In the genomic region with DNA sequence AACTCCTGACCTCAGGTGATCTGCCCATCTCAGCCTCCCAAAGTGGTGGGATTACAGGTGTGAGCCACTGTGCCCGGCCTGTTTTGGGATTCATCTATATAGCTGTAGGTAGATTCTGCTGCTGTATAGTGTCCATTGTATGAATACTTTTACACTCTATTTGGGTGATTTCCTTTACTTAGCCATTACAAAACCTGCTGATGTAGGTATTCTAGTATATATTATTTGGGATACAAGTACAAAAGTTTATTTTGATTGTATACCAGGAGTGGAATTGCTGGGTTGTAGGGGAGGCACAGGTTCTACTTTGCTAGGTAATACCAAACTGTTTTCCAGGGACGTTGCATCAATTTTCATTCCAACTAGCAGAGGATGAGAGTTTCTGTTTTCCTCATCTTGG, we compare ENCODE assay signal across 22 cellular contexts. TPM values are rescaled to one million over a fixed set of nuclear protein-coding genes. Genes with fewer than 3 reads are reported as not detected.
DNase-seq lines count a peak whose midpoint lies in the region; ATAC-seq and TF ChIP-seq lines count a peak whose summit lies in the region.
"Had no signal": no experiment of that assay in that cellular context is flagged by ENCODE, and none has a peak within 500 bp of the region (broad histone marks: within the 10 kb centered on the region; RNA-seq: fewer than 3 reads in every experiment).

No MANE protein-coding gene starts in this region.

- no peaks in the 10 kb centered on the region for H3K36me3 ChIP-seq in PC-9 (ENCODE audit: low read depth)
- H3K36me3 ChIP-seq in smooth muscle cell (ENCODE audit: low read depth), result no peaks in the 10 kb centered on the region
- H3K36me3 ChIP-seq: BE2C had no signal

- DNase-seq in PC-9, result no peak
- DNase-seq in epithelial cell of prostate (ENCODE audit: low read depth, low spot score), result no peak
- DNase-seq in smooth muscle cell (lab: John Stamatoyannopoulos, UW; ENCODE audit: unreplicated experiment), result no peak
- no peak for DNase-seq in GOT3 (lab: John Stamatoyannopoulos, UW)
- no peak for DNase-seq in left cardiac atrium
- no peak for DNase-seq in GM13977 (ENCODE audit: low spot score)
- DNase-seq: ACHN; BE2C; C1 segment of cervical spinal cord; CD4-positive, CD25-positive, alpha-beta regulatory T cell; CD8-positive, alpha-beta memory T cell; COR-L47; DMS 273 treated with DMSO at 0.1 percent for 48 hours; DMS53; DND-41; EL; HFFc6 had no signal

- H3K4me3 ChIP-seq in PC-9 (no peak overlapping the region), smooth muscle cell (no peak overlapping the region)
- H3K4me3 ChIP-seq: GM12878 had no signal

- H3K9me2 ChIP-seq in PC-9 (ENCODE audit: insufficient read depth), result no peaks in the 10 kb centered on the region

- POLR2A ChIA-PET in PC-9 (lab: Charles Lee; ENCODE audit: unreplicated experiment), result no interaction called here

- H3K27me3 ChIP-seq in PC-9 (ENCODE audit: insufficient read depth, low read depth), result no peaks in the 10 kb centered on the region
- no peaks in the 10 kb centered on the region for H3K27me3 ChIP-seq in smooth muscle cell (ENCODE audit: low read depth)
- H3K27me3 ChIP-seq: BE2C had no signal

- no peak for ATAC-seq in left cardiac atrium
- ATAC-seq: HCT116 had no signal

- H3K9ac ChIP-seq in smooth muscle cell (ENCODE audit: low read depth), result no peak overlapping the region

- H3F3A ChIP-seq in PC-9 (ENCODE audit: insufficient read depth, low read depth) (peaks cover 47% of the 10 kb centered on the region), smooth muscle cell (ENCODE audit: low read depth) (no peaks in the 10 kb centered on the region)

- H3K9me3 ChIP-seq in PC-9 (ENCODE audit: insufficient read depth, low read depth) (no peaks in the 10 kb centered on the region), smooth muscle cell (replicated peaks; ENCODE audit: low read depth) (no peaks in the 10 kb centered on the region)
- H3K9me3 ChIP-seq: BE2C had no signal

- intact Hi-C loops in PC-9 (cut with micrococcal nuclease; ENCODE audit: unreplicated experiment), result no loop called here
- intact Hi-C loops in left cardiac atrium (cut with DNase I), result no loop called here

- CTCF ChIA-PET in PC-9 (lab: Charles Lee), result no interaction called here

- WGBS in smooth muscle cell (ENCODE audit: low lambda C conversion rate), result 87% methylated on average over 2 of the region's 2 CpGs

- H3K4me1 ChIP-seq in PC-9 (replicated peaks; ENCODE audit: insufficient read depth), result peaks cover 71% of the 10 kb centered on the region
- H3K4me1 ChIP-seq in smooth muscle cell (ENCODE audit: low read depth), result no peaks in the 10 kb centered on the region
- H3K4me1 ChIP-seq: BE2C had no signal

- no peak overlapping the region for H3K4me2 ChIP-seq in PC-9
- no peak overlapping the region for H3K4me2 ChIP-seq in smooth muscle cell

- in situ Hi-C loops in GM13977 (cut with MboI; ENCODE audit: low pct_unique_long_range_greater_than_20kb, low sequenced_read_pairs, unreplicated experiment), result no loop called here

- no TSS peak for BruUV-seq in PC-9 (replicated peaks; lab: Mats Ljungman, UMichigan)

- 0 out of 2 replicates have a peak overlapping the region, but pooled peaks have one; percentile 92 for H3K27ac ChIP-seq in PC-9
- H3K27ac ChIP-seq in epithelial cell of prostate, result peak overlapping the region; percentile 100
- peak overlapping the region; percentile 94 for H3K27ac ChIP-seq in smooth muscle cell (ENCODE audit: low read depth)
- H3K27ac ChIP-seq: HL-60 had no signal

- H3K79me2 ChIP-seq in PC-9 (ENCODE audit: low read depth), result no peaks in the 10 kb centered on the region
- H3K79me2 ChIP-seq in smooth muscle cell (ENCODE audit: low read depth), result no peaks in the 10 kb centered on the region

- no peak overlapping the region for H2AFZ ChIP-seq in PC-9
- no peak overlapping the region for H2AFZ ChIP-seq in smooth muscle cell (ENCODE audit: low read depth)

- H4K20me1 ChIP-seq in PC-9 (ENCODE audit: insufficient read depth), result no peaks in the 10 kb centered on the region
- H4K20me1 ChIP-seq in smooth muscle cell (ENCODE audit: low read depth), result no peaks in the 10 kb centered on the region

- TF ChIP-seq CTCF in PC-9 (conservative IDR thresholded peaks at IDR 0.05) (no peak), smooth muscle cell (IDR thresholded peaks at IDR 0.05; ENCODE audit: borderline replicate concordance, insufficient read depth, poor library complexity, severe bottlenecking) (no peak), GM13977 (IDR thresholded peaks at IDR 0.05; ENCODE audit: extremely low read depth, insufficient read depth, missing control alignments) (no peak)

RNA-seq across cellular contexts. Expression of gene OXSR1, which starts 9.5 kb away (rescaled TPM):
- 50.2 and 54.3 TPM in 2 replicates for total RNA-seq in PC-9 (2021)
- total RNA-seq in smooth muscle cell, result 50.3 and 50.6 TPM in 2 replicates
- 11.9 and 21.7 TPM in 2 replicates for polyA plus RNA-seq in smooth muscle cell
- 10 to 100 TPM; 21.4 to 35.2 TPM for total RNA-seq in left cardiac atrium

RNA-seq across cellular contexts. Expression of gene MYD88, which starts 17.4 kb away (rescaled TPM):
- 25.0 and 27.4 TPM in 2 replicates for total RNA-seq in PC-9 (2021)
- total RNA-seq in smooth muscle cell, result 8.2 and 14.1 TPM in 2 replicates
- 37.4 and 37.5 TPM in 2 replicates for polyA plus RNA-seq in smooth muscle cell
- total RNA-seq in left cardiac atrium, result 10 to 100 TPM; 10.8 to 19.0 TPM
- total RNA-seq: G401, HT1080 had no signal

RNA-seq across cellular contexts. Expression of gene ACAA1, which starts 18.9 kb away (rescaled TPM):
- total RNA-seq in PC-9 (2021) (58.9 and 65.8 TPM in 2 replicates), smooth muscle cell (15.4 and 22.7 TPM in 2 replicates), left cardiac atrium (10 to 100 TPM; 73.8 to 80.8 TPM)
- 41.8 and 43.8 TPM in 2 replicates for polyA plus RNA-seq in smooth muscle cell
